11 cellular contexts compared by ENCODE assay signal in genomic region chr14:68715032-68715924, GRCh38.
DNase-seq lines count a peak whose midpoint lies in the region; ATAC-seq and TF ChIP-seq lines count a peak whose summit lies in the region.
"Had no signal": no experiment of that assay in that cellular context is flagged by ENCODE, and none has a peak within 500 bp of the region (broad histone marks: within the 10 kb centered on the region; RNA-seq: fewer than 3 reads in every experiment).

No MANE protein-coding gene starts in this region.

- peaks cover 9% of the 10 kb centered on the region; the same call in 1 of the 2 replicates for H3K9me3 ChIP-seq in OCI-LY7 (ENCODE audit: low read length)
- H3K9me3 ChIP-seq: uterus had no signal

- H3K4me2 ChIP-seq in OCI-LY7 (ENCODE audit: low read length) = no peak overlapping the region

- peaks cover 45% of the 10 kb centered on the region for H3K4me1 Mint-ChIP-seq in activated CD4-positive, alpha-beta T cell treated with anti-CD3 and anti-CD28 coated beads, Interleukin-2, amount 10 ng/mL, durations not matched to agents 24 days and 14 days
- peaks cover 49% of the 10 kb centered on the region for H3K4me1 Mint-ChIP-seq in endothelial cell (ENCODE audit: unreplicated experiment)

- peaks cover 2% of the 10 kb centered on the region for H3K36me3 Mint-ChIP-seq in activated CD4-positive, alpha-beta T cell treated with anti-CD3 and anti-CD28 coated beads, Interleukin-2, amount 10 ng/mL, durations not matched to agents 24 days and 14 days (ENCODE audit: low read depth)
- no peaks in the 10 kb centered on the region for H3K36me3 Mint-ChIP-seq in endothelial cell (ENCODE audit: low read depth, unreplicated experiment)

- POLR2A ChIA-PET in OCI-LY7 (lab: Charles Lee) = no interaction called here

- H3K27ac ChIP-seq in OCI-LY7 (ENCODE audit: low read depth, low read length, poor library complexity, severe bottlenecking) = no peak overlapping the region
- H3K27ac ChIP-seq: uterus had no signal

- peaks cover 8% of the 10 kb centered on the region for H3K9me3 Mint-ChIP-seq in activated CD4-positive, alpha-beta T cell treated with anti-CD3 and anti-CD28 coated beads, Interleukin-2, amount 10 ng/mL, durations not matched to agents 24 days and 14 days
- H3K9me3 Mint-ChIP-seq in endothelial cell (ENCODE audit: unreplicated experiment) = peaks cover 4% of the 10 kb centered on the region

- CTCF ChIA-PET in OCI-LY7 (lab: Charles Lee; ENCODE audit: unreplicated experiment) = no interaction called here

- peak overlapping the region; percentile 5 for H3K4me3 Mint-ChIP-seq in activated CD4-positive, alpha-beta T cell treated with anti-CD3 and anti-CD28 coated beads, Interleukin-2, amount 10 ng/mL, durations not matched to agents 24 days and 14 days
- no peak overlapping the region for H3K4me3 Mint-ChIP-seq in endothelial cell (ENCODE audit: unreplicated experiment)

- no peaks in the 10 kb centered on the region for H3K9me2 ChIP-seq in OCI-LY7 (ENCODE audit: insufficient read depth, low read length)

- no TSS peak for BruUV-seq in OCI-LY7 (replicated peaks; lab: Mats Ljungman, UMichigan)

- intact Hi-C loops in activated CD4-positive, alpha-beta T cell treated with anti-CD3 and anti-CD28 coated beads, Interleukin-2, amount 10 ng/mL, durations not matched to agents 24 days and 14 days (cut with micrococcal nuclease) = loop anchor here (1.0 to 5.0 kb wide), 4 partner anchors 18 to 428 kb away; no protein-coding TSS in a partner anchor
- intact Hi-C loops in OCI-LY7 (cut with micrococcal nuclease; ENCODE audit: unreplicated experiment) = no loop called here
- intact Hi-C loops in sciatic nerve (cut with DNase I) = no loop called here

- H3K27me3 Mint-ChIP-seq in activated CD4-positive, alpha-beta T cell treated with anti-CD3 and anti-CD28 coated beads, Interleukin-2, amount 10 ng/mL, durations not matched to agents 24 days and 14 days = no peaks in the 10 kb centered on the region
- peaks cover 3% of the 10 kb centered on the region for H3K27me3 Mint-ChIP-seq in endothelial cell (ENCODE audit: unreplicated experiment)

- no peak overlapping the region for H3K4me3 ChIP-seq in OCI-LY7 (ENCODE audit: low read depth, low read length, poor library complexity, severe bottlenecking)
- H3K4me3 ChIP-seq: uterus had no signal

- peak; percentile 69 for ATAC-seq in sciatic nerve
- no peak for ATAC-seq in HG03196 (IDR thresholded peaks at IDR 0.05; ENCODE audit: unreplicated experiment)

- no peak overlapping the region for H2AFZ ChIP-seq in OCI-LY7 (ENCODE audit: low read length)

- no peaks in the 10 kb centered on the region for H4K20me1 ChIP-seq in OCI-LY7 (ENCODE audit: insufficient read depth, low read length)

- DNase-seq in activated CD4-positive, alpha-beta T cell treated with anti-CD3 and anti-CD28 coated beads, Interleukin-2, amount 10 ng/mL, durations not matched to agents 24 days and 14 days = no peak
- DNase-seq in activated CD4-positive, alpha-beta T cell treated with anti-CD3 and anti-CD28 coated beads, Interleukin-2, amount 50 U/mL, for 4 hours = no peak
- DNase-seq in OCI-LY7 (ENCODE audit: low spot score) (no peak), endothelial cell (ENCODE audit: low spot score) (no peak), sciatic nerve (ENCODE audit: low spot score) (no peak), NCI-H1105 (lab: John Stamatoyannopoulos, UW) (no peak), amniotic stem cell (lab: John Stamatoyannopoulos, UW) (no peak)
- DNase-seq: H7, T-helper 1 cell had no signal

- no peaks in the 10 kb centered on the region for H3K79me2 ChIP-seq in OCI-LY7 (ENCODE audit: insufficient read depth, low read depth, low read length)

- TF ChIP-seq CTCF in OCI-LY7 (conservative IDR thresholded peaks at IDR 0.05; ENCODE audit: low read length) = peak; percentile 29; the same call in 1 of the 2 replicates
- TF ChIP-seq CTCF in endothelial cell (IDR thresholded peaks at IDR 0.05; ENCODE audit: unreplicated experiment) = no peak

- H3K27ac Mint-ChIP-seq in activated CD4-positive, alpha-beta T cell treated with anti-CD3 and anti-CD28 coated beads, Interleukin-2, amount 10 ng/mL, durations not matched to agents 24 days and 14 days = peak overlapping the region; percentile 49
- H3K27ac Mint-ChIP-seq in endothelial cell (ENCODE audit: unreplicated experiment) = peak overlapping the region; percentile 68

- H3K36me3 ChIP-seq in OCI-LY7 (ENCODE audit: insufficient read depth, low read length) = no peaks in the 10 kb centered on the region; the same call in 1 of the 2 replicates
- H3K36me3 ChIP-seq: uterus had no signal

- H3K4me1 ChIP-seq in OCI-LY7 (ENCODE audit: insufficient read depth, low read length, poor library complexity, severe bottlenecking) = no peaks in the 10 kb centered on the region
- H3K4me1 ChIP-seq: uterus had no signal
